In the genomic region with DNA sequence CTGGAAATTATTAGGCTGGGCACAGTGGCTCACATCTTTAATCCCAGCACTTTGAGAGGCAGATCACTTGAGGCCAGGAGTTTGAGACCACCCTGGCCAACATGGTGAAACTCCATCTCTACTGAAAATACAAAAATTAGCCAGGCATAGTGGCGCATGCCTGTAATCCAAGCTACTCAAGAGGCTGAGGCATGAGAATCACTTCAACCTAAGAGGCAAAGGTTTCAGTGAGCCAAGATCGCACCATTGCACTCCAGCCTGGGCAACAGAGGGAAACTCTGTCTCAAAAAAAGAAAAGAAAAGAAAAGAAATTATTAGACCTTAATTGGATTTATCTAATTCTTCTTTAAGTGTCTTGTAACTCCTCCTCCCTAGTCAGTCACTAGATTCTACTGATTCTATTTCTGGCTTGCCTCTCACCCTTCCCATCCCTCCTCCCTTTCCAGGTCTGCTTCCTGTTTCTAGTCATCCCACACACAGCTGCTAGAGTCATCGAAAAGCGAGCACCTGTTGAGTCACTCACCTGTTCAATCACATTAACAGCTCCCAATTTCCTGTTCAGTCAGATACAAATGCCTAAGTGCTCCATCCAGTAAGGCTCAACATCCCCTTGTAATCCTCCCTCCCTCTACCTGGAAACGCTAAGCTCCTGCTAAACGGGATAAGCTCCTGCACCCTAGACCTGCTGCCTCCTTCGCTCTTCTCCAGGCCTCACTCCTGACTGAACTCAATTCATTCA, we compare ENCODE assay signal across 8 cellular contexts. TPM values are rescaled to one million over a fixed set of nuclear protein-coding genes. Genes with fewer than 3 reads are reported as not detected.
DNase-seq lines count a peak whose midpoint lies in the region; ATAC-seq and TF ChIP-seq lines count a peak whose summit lies in the region.
"Had no signal": no experiment of that assay in that cellular context is flagged by ENCODE, and none has a peak within 500 bp of the region (broad histone marks: within the 10 kb centered on the region; RNA-seq: fewer than 3 reads in every experiment).

No MANE protein-coding gene starts in this region.

- H3K27ac ChIP-seq in adrenal gland: peak overlapping the region in 3 of 5 donors; percentile 13 to 76 (median 35)
- H3K27ac ChIP-seq: testis had no signal

- peaks cover 0 to 18% of the 10 kb centered on the region in 2 donors for H3K36me3 ChIP-seq in adrenal gland (replicated peaks in 1 of 2)

- TF ChIP-seq CTCF in GM12865 (IDR thresholded peaks at IDR 0.05; ENCODE audit: insufficient read depth, low read depth, low read length, missing control alignments) (no peak), adrenal gland (IDR thresholded peaks at IDR 0.05) (no peak)

- H3K27me3 ChIP-seq in adrenal gland: no peaks in the 10 kb centered on the region
- H3K27me3 ChIP-seq: testis had no signal

- H3K4me3 ChIP-seq in GM12865 (ENCODE audit: low read depth, low read length): no peak overlapping the region
- H3K4me3 ChIP-seq in adrenal gland: no peak overlapping the region
- H3K4me3 ChIP-seq: testis had no signal

- ATAC-seq in HG03439 (IDR thresholded peaks at IDR 0.05; ENCODE audit: unreplicated experiment): no peak
- no peak for ATAC-seq in GM19467 (IDR thresholded peaks at IDR 0.05; ENCODE audit: unreplicated experiment)
- ATAC-seq in GM18870 (IDR thresholded peaks at IDR 0.05; ENCODE audit: unreplicated experiment): no peak

- WGBS in adrenal gland, 4 donors: 71 to 77% (median 75%) methylated on average over 7 of the region's 7 CpGs

- DNase-seq in GM12865 (ENCODE audit: low read depth) (peak; percentile 34), NCI-H2029 treated with DMSO at 0.1 percent for 48 hours (lab: John Stamatoyannopoulos, UW) (peak; percentile 93), adrenal gland (peak in 1 of 7 donors; percentile 49), myocyte (ENCODE audit: low read depth) (peak; percentile 72)
- DNase-seq: testis had no signal

- intact Hi-C loops in adrenal gland (cut with DNase I): no loop called here

- H3K9me3 ChIP-seq in adrenal gland (replicated peaks in 1 of 3): no peaks in the 10 kb centered on the region
- H3K9me3 ChIP-seq: testis had no signal

- TF ChIP-seq POLR2A in adrenal gland (IDR thresholded peaks at IDR 0.05): no peak

- H3K4me1 ChIP-seq in adrenal gland (replicated peaks in 1 of 2): peaks cover 19 to 65% of the 10 kb centered on the region in 2 donors

RNA-seq across cellular contexts. Expression of a gene that starts 34.6 kb away (rescaled TPM):
- 100 to 1,000 TPM in 5 of 8 donors, 10 to 100 TPM in 3; 47.7 to 205 (median 122) TPM for total RNA-seq in adrenal gland
- 10 to 100 TPM; 31.9 to 52.4 (median 32.6) TPM for polyA plus RNA-seq in adrenal gland
- 4.0 and 5.6 TPM in 2 replicates for total RNA-seq in myocyte
- 7.3 TPM for polyA plus RNA-seq in myocyte (2012)
